In genomic region chr22:20658433-20659222, GRCh38 we compare ENCODE assay signal across 1 cellular context.
TF ChIP-seq lines count a peak whose summit lies in the region.

No MANE protein-coding gene starts in this region.

TF ChIP-seq in K562, 482 proteins besides CTCF, POLR2A, EP300 and RAD21 (continued from another document):
- no peak for TF ChIP-seq MBD1 (CRISPR knock-in tag; IDR thresholded peaks at IDR 0.05)
- TF ChIP-seq BRD9 (IDR thresholded peaks at IDR 0.05; ENCODE audit: low read depth, partially characterized antibody) = no peak
- TF ChIP-seq ZNF57 (CRISPR knock-in tag; IDR thresholded peaks at IDR 0.05) = no peak
- no peak; the same call in 1 of the 2 replicates for TF ChIP-seq TAF7 (tag; IDR thresholded peaks at IDR 0.05)
- TF ChIP-seq CBX2 (IDR thresholded peaks at IDR 0.05; ENCODE audit: insufficient read depth, low read length, poor library complexity, severe bottlenecking) = peak; percentile 25
- TF ChIP-seq SMARCE1 (IDR thresholded peaks at IDR 0.05) = peak; percentile 35
- TF ChIP-seq SIX5 (IDR thresholded peaks at IDR 0.05; ENCODE audit: borderline replicate concordance in 1 of 2, insufficient read depth in 1 of 2, low read depth in 1 of 2, low read length in 2 of 2) = no peak
- TF ChIP-seq HOXB6 (CRISPR knock-in tag; IDR thresholded peaks at IDR 0.05; ENCODE audit: borderline replicate concordance) = 0 out of 2 replicates have a peak, but pooled peaks have one; percentile 33
- TF ChIP-seq NR2C2 (CRISPR knock-in tag; IDR thresholded peaks at IDR 0.05) = peak; percentile 24; the same call in 1 of the 2 replicates
- no peak for TF ChIP-seq NR2C2 (tag; IDR thresholded peaks at IDR 0.05)
- TF ChIP-seq DNMT1 (IDR thresholded peaks at IDR 0.05) = no peak
- no peak for TF ChIP-seq ZNF23 (CRISPR knock-in tag; IDR thresholded peaks at IDR 0.05)
- TF ChIP-seq NBN (IDR thresholded peaks at IDR 0.05; ENCODE audit: low read depth) = peak; percentile 19; the same call in 1 of the 2 replicates
- peak; percentile 52; the same call in 1 of the 2 replicates for TF ChIP-seq EHMT2 (IDR thresholded peaks at IDR 0.05)
- peak; percentile 63 for TF ChIP-seq PCBP2 (IDR thresholded peaks at IDR 0.05; ENCODE audit: low read depth, low read length, poor library complexity, severe bottlenecking)
- no peak for TF ChIP-seq ZSCAN32 (CRISPR knock-in tag; IDR thresholded peaks at IDR 0.05)
- peak; percentile 51; the same call in 1 of the 2 replicates for TF ChIP-seq ZNF347 (CRISPR knock-in tag; IDR thresholded peaks at IDR 0.05; ENCODE audit: low read depth)
- no peak for TF ChIP-seq SRSF3 (IDR thresholded peaks at IDR 0.05; ENCODE audit: insufficient read depth, low read length)
- TF ChIP-seq HLTF (IDR thresholded peaks at IDR 0.05) = peak; percentile 21; the same call in 1 of the 2 replicates
- no peak for TF ChIP-seq GTF2F1 (IDR thresholded peaks at IDR 0.05; ENCODE audit: low read depth, low read length)
- TF ChIP-seq NONO (IDR thresholded peaks at IDR 0.05; ENCODE audit: low read depth in 2 of 2, low read length in 1 of 2) = no peak
- TF ChIP-seq HES1 (IDR thresholded peaks at IDR 0.05; ENCODE audit: low read depth) = no peak
